Comparison of ENCODE assay signal across 1 cellular context in the genomic region with DNA sequence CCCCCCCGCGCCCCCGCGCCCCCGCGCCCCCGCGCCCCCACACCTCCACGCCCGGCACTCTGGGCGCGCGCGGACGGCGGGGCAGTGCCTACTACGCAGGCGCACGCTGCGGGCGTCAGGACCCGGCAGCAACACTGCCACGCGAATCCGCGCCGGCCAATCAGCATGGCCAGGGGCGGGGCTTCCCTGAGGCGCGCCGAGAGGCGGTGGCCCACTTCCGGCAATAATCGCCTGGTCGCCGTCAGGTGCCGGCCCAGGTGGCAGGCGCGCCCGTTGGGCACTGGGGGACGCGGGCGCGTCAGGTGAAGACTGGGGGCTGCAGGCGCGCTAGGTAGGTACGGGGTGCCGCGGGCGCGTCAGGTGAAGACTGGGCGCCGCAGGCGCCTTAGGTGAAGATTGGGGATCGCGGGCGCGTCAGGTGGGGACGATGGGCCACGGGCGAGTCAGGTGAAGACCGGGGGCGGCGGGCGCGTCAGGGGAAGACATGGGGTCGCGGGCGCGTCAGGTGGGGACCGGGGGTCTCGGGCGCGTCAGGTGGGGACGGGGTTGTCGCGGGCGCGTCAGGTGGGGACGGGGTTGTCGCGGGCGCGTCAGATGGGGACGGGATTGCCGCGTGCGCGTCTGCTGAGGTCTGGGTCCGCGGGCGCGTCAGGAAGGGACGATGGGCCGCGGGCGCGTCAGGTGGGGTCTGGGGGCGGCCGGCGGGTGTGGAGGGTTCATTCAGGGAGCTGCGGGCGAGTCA.
A peak's percentile ranks its signal among the peaks of the same experiment; 100 is the strongest.
TF ChIP-seq lines count a peak whose summit lies in the region.

No MANE protein-coding gene starts in this region.

TF ChIP-seq in HepG2, 621 proteins besides CTCF, POLR2A, EP300 and RAD21 (continued from another document and continues in another):
- TF ChIP-seq, protein P1, sequence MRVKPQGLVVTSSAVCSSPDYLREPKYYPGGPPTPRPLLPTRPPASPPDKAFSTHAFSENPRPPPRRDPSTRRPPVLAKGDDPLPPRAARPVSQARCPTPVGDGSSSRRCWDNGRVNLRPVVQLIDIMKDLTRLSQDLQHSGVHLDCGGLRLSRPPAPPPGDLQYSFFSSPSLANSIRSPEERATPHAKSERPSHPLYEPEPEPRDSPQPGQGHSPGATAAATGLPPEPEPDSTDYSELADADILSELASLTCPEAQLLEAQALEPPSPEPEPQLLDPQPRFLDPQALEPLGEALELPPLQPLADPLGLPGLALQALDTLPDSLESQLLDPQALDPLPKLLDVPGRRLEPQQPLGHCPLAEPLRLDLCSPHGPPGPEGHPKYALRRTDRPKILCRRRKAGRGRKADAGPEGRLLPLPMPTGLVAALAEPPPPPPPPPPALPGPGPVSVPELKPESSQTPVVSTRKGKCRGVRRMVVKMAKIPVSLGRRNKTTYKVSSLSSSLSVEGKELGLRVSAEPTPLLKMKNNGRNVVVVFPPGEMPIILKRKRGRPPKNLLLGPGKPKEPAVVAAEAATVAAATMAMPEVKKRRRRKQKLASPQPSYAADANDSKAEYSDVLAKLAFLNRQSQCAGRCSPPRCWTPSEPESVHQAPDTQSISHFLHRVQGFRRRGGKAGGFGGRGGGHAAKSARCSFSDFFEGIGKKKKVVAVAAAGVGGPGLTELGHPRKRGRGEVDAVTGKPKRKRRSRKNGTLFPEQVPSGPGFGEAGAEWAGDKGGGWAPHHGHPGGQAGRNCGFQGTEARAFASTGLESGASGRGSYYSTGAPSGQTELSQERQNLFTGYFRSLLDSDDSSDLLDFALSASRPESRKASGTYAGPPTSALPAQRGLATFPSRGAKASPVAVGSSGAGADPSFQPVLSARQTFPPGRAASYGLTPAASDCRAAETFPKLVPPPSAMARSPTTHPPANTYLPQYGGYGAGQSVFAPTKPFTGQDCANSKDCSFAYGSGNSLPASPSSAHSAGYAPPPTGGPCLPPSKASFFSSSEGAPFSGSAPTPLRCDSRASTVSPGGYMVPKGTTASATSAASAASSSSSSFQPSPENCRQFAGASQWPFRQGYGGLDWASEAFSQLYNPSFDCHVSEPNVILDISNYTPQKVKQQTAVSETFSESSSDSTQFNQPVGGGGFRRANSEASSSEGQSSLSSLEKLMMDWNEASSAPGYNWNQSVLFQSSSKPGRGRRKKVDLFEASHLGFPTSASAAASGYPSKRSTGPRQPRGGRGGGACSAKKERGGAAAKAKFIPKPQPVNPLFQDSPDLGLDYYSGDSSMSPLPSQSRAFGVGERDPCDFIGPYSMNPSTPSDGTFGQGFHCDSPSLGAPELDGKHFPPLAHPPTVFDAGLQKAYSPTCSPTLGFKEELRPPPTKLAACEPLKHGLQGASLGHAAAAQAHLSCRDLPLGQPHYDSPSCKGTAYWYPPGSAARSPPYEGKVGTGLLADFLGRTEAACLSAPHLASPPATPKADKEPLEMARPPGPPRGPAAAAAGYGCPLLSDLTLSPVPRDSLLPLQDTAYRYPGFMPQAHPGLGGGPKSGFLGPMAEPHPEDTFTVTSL (CRISPR knock-in tag; IDR thresholded peaks at IDR 0.05; ENCODE audit: borderline replicate concordance), result peak; percentile 32; the same call in 1 of the 2 replicates
- TF ChIP-seq SP1 (IDR thresholded peaks at IDR 0.05) (no peak), SP1 (CRISPR knock-in tag; IDR thresholded peaks at IDR 0.05) (peak; percentile 92), CBFB (CRISPR knock-in tag; IDR thresholded peaks at IDR 0.05) (peak; percentile 52; the same call in 1 of the 2 replicates), ZNF101 (CRISPR knock-in tag; IDR thresholded peaks at IDR 0.05; ENCODE audit: borderline replicate concordance, low read depth) (no peak), NR2F6 (IDR thresholded peaks at IDR 0.05) (no peak), NR2F6 (CRISPR knock-in tag; IDR thresholded peaks at IDR 0.05) (peak; percentile 26; the same call in 1 of the 2 replicates), ETV5 (CRISPR knock-in tag; IDR thresholded peaks at IDR 0.05; ENCODE audit: borderline replicate concordance) (peak; percentile 83), ZNF780A (CRISPR knock-in tag; IDR thresholded peaks at IDR 0.05) (0 out of 2 replicates have a peak, but pooled peaks have one; percentile 28), ZNF205 (CRISPR knock-in tag; IDR thresholded peaks at IDR 0.05) (peak; percentile 23; the same call in 1 of the 2 replicates), BORCS8-MEF2B (CRISPR knock-in tag; IDR thresholded peaks at IDR 0.05) (peak; percentile 52; the same call in 1 of the 2 replicates), MBD4 (IDR thresholded peaks at IDR 0.05; ENCODE audit: borderline replicate concordance, low read length) (no peak), ZNF570 (CRISPR knock-in tag; IDR thresholded peaks at IDR 0.05; ENCODE audit: borderline replicate concordance) (no peak), SSRP1 (CRISPR knock-in tag; IDR thresholded peaks at IDR 0.05) (no peak), SOX6 (IDR thresholded peaks at IDR 0.05) (no peak), SOX6 (CRISPR knock-in tag; IDR thresholded peaks at IDR 0.05) (peak; percentile 52), MED1 (CRISPR knock-in tag; IDR thresholded peaks at IDR 0.05) (peak; percentile 53), NFYC (CRISPR knock-in tag; IDR thresholded peaks at IDR 0.05) (peak; percentile 88)
- TF ChIP-seq, protein P2, sequence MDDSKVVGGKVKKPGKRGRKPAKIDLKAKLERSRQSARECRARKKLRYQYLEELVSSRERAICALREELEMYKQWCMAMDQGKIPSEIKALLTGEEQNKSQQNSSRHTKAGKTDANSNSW (CRISPR knock-in tag; IDR thresholded peaks at IDR 0.05; ENCODE audit: borderline replicate concordance), result 0 out of 2 replicates have a peak, but pooled peaks have one; percentile 57
- TF ChIP-seq, protein P3, sequence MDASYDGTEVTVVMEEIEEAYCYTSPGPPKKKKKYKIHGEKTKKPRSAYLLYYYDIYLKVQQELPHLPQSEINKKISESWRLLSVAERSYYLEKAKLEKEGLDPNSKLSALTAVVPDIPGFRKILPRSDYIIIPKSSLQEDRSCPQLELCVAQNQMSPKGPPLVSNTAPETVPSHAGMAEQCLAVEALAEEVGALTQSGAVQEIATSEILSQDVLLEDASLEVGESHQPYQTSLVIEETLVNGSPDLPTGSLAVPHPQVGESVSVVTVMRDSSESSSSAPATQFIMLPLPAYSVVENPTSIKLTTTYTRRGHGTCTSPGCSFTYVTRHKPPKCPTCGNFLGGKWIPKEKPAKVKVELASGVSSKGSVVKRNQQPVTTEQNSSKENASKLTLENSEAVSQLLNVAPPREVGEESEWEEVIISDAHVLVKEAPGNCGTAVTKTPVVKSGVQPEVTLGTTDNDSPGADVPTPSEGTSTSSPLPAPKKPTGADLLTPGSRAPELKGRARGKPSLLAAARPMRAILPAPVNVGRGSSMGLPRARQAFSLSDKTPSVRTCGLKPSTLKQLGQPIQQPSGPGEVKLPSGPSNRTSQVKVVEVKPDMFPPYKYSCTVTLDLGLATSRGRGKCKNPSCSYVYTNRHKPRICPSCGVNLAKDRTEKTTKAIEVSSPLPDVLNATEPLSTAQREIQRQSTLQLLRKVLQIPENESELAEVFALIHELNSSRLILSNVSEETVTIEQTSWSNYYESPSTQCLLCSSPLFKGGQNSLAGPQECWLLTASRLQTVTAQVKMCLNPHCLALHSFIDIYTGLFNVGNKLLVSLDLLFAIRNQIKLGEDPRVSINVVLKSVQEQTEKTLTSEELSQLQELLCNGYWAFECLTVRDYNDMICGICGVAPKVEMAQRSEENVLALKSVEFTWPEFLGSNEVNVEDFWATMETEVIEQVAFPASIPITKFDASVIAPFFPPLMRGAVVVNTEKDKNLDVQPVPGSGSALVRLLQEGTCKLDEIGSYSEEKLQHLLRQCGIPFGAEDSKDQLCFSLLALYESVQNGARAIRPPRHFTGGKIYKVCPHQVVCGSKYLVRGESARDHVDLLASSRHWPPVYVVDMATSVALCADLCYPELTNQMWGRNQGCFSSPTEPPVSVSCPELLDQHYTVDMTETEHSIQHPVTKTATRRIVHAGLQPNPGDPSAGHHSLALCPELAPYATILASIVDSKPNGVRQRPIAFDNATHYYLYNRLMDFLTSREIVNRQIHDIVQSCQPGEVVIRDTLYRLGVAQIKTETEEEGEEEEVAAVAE (CRISPR knock-in tag; IDR thresholded peaks at IDR 0.05; ENCODE audit: borderline replicate concordance), result peak; percentile 55; the same call in 1 of the 2 replicates
- TF ChIP-seq, protein P4, sequence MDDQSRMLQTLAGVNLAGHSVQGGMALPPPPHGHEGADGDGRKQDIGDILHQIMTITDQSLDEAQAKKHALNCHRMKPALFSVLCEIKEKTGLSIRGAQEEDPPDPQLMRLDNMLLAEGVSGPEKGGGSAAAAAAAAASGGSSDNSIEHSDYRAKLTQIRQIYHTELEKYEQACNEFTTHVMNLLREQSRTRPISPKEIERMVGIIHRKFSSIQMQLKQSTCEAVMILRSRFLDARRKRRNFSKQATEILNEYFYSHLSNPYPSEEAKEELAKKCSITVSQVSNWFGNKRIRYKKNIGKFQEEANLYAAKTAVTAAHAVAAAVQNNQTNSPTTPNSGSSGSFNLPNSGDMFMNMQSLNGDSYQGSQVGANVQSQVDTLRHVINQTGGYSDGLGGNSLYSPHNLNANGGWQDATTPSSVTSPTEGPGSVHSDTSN (CRISPR knock-in tag; IDR thresholded peaks at IDR 0.05; ENCODE audit: borderline replicate concordance), result no peak
- TF ChIP-seq, protein P5, sequence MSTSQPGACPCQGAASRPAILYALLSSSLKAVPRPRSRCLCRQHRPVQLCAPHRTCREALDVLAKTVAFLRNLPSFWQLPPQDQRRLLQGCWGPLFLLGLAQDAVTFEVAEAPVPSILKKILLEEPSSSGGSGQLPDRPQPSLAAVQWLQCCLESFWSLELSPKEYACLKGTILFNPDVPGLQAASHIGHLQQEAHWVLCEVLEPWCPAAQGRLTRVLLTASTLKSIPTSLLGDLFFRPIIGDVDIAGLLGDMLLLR (CRISPR knock-in tag; IDR thresholded peaks at IDR 0.05), result peak; percentile 57; the same call in 1 of the 2 replicates
- TF ChIP-seq, protein P6, sequence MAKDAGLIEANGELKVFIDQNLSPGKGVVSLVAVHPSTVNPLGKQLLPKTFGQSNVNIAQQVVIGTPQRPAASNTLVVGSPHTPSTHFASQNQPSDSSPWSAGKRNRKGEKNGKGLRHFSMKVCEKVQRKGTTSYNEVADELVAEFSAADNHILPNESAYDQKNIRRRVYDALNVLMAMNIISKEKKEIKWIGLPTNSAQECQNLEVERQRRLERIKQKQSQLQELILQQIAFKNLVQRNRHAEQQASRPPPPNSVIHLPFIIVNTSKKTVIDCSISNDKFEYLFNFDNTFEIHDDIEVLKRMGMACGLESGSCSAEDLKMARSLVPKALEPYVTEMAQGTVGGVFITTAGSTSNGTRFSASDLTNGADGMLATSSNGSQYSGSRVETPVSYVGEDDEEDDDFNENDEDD (CRISPR knock-in tag; IDR thresholded peaks at IDR 0.05; ENCODE audit: borderline replicate concordance), result peak; percentile 60; the same call in 1 of the 2 replicates
- TF ChIP-seq, protein P7, sequence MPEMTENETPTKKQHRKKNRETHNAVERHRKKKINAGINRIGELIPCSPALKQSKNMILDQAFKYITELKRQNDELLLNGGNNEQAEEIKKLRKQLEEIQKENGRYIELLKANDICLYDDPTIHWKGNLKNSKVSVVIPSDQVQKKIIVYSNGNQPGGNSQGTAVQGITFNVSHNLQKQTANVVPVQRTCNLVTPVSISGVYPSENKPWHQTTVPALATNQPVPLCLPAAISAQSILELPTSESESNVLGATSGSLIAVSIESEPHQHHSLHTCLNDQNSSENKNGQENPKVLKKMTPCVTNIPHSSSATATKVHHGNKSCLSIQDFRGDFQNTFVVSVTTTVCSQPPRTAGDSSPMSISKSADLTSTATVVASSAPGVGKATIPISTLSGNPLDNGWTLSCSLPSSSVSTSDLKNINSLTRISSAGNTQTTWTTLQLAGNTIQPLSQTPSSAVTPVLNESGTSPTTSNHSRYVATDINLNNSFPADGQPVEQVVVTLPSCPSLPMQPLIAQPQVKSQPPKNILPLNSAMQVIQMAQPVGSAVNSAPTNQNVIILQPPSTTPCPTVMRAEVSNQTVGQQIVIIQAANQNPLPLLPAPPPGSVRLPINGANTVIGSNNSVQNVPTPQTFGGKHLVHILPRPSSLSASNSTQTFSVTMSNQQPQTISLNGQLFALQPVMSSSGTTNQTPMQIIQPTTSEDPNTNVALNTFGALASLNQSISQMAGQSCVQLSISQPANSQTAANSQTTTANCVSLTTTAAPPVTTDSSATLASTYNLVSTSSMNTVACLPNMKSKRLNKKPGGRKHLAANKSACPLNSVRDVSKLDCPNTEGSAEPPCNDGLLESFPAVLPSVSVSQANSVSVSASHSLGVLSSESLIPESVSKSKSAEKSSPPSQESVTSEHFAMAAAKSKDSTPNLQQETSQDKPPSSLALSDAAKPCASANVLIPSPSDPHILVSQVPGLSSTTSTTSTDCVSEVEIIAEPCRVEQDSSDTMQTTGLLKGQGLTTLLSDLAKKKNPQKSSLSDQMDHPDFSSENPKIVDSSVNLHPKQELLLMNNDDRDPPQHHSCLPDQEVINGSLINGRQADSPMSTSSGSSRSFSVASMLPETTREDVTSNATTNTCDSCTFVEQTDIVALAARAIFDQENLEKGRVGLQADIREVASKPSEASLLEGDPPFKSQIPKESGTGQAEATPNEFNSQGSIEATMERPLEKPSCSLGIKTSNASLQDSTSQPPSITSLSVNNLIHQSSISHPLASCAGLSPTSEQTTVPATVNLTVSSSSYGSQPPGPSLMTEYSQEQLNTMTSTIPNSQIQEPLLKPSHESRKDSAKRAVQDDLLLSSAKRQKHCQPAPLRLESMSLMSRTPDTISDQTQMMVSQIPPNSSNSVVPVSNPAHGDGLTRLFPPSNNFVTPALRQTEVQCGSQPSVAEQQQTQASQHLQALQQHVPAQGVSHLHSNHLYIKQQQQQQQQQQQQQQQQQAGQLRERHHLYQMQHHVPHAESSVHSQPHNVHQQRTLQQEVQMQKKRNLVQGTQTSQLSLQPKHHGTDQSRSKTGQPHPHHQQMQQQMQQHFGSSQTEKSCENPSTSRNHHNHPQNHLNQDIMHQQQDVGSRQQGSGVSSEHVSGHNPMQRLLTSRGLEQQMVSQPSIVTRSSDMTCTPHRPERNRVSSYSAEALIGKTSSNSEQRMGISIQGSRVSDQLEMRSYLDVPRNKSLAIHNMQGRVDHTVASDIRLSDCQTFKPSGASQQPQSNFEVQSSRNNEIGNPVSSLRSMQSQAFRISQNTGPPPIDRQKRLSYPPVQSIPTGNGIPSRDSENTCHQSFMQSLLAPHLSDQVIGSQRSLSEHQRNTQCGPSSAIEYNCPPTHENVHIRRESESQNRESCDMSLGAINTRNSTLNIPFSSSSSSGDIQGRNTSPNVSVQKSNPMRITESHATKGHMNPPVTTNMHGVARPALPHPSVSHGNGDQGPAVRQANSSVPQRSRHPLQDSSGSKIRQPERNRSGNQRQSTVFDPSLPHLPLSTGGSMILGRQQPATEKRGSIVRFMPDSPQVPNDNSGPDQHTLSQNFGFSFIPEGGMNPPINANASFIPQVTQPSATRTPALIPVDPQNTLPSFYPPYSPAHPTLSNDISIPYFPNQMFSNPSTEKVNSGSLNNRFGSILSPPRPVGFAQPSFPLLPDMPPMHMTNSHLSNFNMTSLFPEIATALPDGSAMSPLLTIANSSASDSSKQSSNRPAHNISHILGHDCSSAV (CRISPR knock-in tag; IDR thresholded peaks at IDR 0.05; ENCODE audit: borderline replicate concordance), result no peak
- TF ChIP-seq, protein P8, sequence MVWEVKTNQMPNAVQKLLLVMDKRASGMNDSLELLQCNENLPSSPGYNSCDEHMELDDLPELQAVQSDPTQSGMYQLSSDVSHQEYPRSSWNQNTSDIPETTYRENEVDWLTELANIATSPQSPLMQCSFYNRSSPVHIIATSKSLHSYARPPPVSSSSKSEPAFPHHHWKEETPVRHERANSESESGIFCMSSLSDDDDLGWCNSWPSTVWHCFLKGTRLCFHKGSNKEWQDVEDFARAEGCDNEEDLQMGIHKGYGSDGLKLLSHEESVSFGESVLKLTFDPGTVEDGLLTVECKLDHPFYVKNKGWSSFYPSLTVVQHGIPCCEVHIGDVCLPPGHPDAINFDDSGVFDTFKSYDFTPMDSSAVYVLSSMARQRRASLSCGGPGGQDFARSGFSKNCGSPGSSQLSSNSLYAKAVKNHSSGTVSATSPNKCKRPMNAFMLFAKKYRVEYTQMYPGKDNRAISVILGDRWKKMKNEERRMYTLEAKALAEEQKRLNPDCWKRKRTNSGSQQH (CRISPR knock-in tag; IDR thresholded peaks at IDR 0.05; ENCODE audit: low read depth), result peak; percentile 41; the same call in 1 of the 2 replicates
